8 cellular contexts compared by ENCODE assay signal in genomic region chr17:3845361-3845753, GRCh38. TPM values are rescaled to one million over a fixed set of nuclear protein-coding genes. Genes with fewer than 3 reads are reported as not detected.
DNase-seq lines count a peak whose midpoint lies in the region; ATAC-seq and TF ChIP-seq lines count a peak whose summit lies in the region.

No MANE protein-coding gene starts in this region.

- ATAC-seq in HG03439 (IDR thresholded peaks at IDR 0.05; ENCODE audit: unreplicated experiment): peak; percentile 27
- peak; percentile 44 for ATAC-seq in stimulated activated memory B cell treated with anti-CD40 and anti-IgM and Interleukin-4, amounts not matched to agents 10 μg/mL and 1 μg/mL and 100 μg/mL, for 72 hours

- peak overlapping the region; percentile 77 to 82 for H3K9ac ChIP-seq in duodenal mucosa (ENCODE audit: low read depth in 1 of 2, low read length in 2 of 2)

- H3K9me3 Mint-ChIP-seq in mesothelial cell of epicardium: no peaks in the 10 kb centered on the region
- H3K9me3 Mint-ChIP-seq in stimulated activated memory B cell treated with anti-CD40 and anti-IgM and Interleukin-4, amounts not matched to agents 10 μg/mL and 1 μg/mL and 100 μg/mL, for 72 hours: no peaks in the 10 kb centered on the region

- H3K27ac ChIP-seq in duodenal mucosa (ENCODE audit: low read depth, low read length): no peak overlapping the region

- DNase-seq in NCI-H82 (lab: John Stamatoyannopoulos, UW) (peak; percentile 67), NCI-H82 treated with DMSO at 0.1 percent for 48 hours (lab: John Stamatoyannopoulos, UW; ENCODE audit: unreplicated experiment) (no peak), mesothelial cell of epicardium (ENCODE audit: low spot score in 2 of 2, unreplicated experiment in 2 of 2) (no peak), 8988T (no peak)

- H3K36me3 Mint-ChIP-seq in mesothelial cell of epicardium: peaks cover 13% of the 10 kb centered on the region
- peaks cover 17% of the 10 kb centered on the region for H3K36me3 Mint-ChIP-seq in stimulated activated memory B cell treated with anti-CD40 and anti-IgM and Interleukin-4, amounts not matched to agents 10 μg/mL and 1 μg/mL and 100 μg/mL, for 72 hours

- peaks cover 8% of the 10 kb centered on the region for H3K27me3 Mint-ChIP-seq in mesothelial cell of epicardium (ENCODE audit: low read depth)
- no peaks in the 10 kb centered on the region for H3K27me3 Mint-ChIP-seq in stimulated activated memory B cell treated with anti-CD40 and anti-IgM and Interleukin-4, amounts not matched to agents 10 μg/mL and 1 μg/mL and 100 μg/mL, for 72 hours

- peak overlapping the region; percentile 97 for H3K27ac Mint-ChIP-seq in mesothelial cell of epicardium
- H3K27ac Mint-ChIP-seq in stimulated activated memory B cell treated with anti-CD40 and anti-IgM and Interleukin-4, amounts not matched to agents 10 μg/mL and 1 μg/mL and 100 μg/mL, for 72 hours: peak overlapping the region; percentile 83

- H3K27me3 ChIP-seq in duodenal mucosa (ENCODE audit: control insufficient read depth in 1 of 2, insufficient read depth in 2 of 2, low read length in 2 of 2): no peaks in the 10 kb centered on the region

- peak overlapping the region; percentile 96 for H3K4me3 Mint-ChIP-seq in mesothelial cell of epicardium
- peak overlapping the region; percentile 86 for H3K4me3 Mint-ChIP-seq in stimulated activated memory B cell treated with anti-CD40 and anti-IgM and Interleukin-4, amounts not matched to agents 10 μg/mL and 1 μg/mL and 100 μg/mL, for 72 hours

- H3K4me1 Mint-ChIP-seq in mesothelial cell of epicardium: peaks cover 16% of the 10 kb centered on the region
- peaks cover 32% of the 10 kb centered on the region for H3K4me1 Mint-ChIP-seq in stimulated activated memory B cell treated with anti-CD40 and anti-IgM and Interleukin-4, amounts not matched to agents 10 μg/mL and 1 μg/mL and 100 μg/mL, for 72 hours

- H3K36me3 ChIP-seq in duodenal mucosa (ENCODE audit: control insufficient read depth in 1 of 2, insufficient read depth in 2 of 2, low read length in 2 of 2): peaks cover 11 to 20% of the 10 kb centered on the region in 2 donors

- H3K4me1 ChIP-seq in duodenal mucosa (ENCODE audit: control insufficient read depth in 1 of 2, insufficient read depth in 2 of 2, low read length in 2 of 2): peaks cover 14 to 16% of the 10 kb centered on the region in 2 donors

- H3K4me3 ChIP-seq in WI38 (ENCODE audit: low read depth, low read length) (peak overlapping the region; percentile 88), duodenal mucosa (ENCODE audit: low read depth in 1 of 2, low read length in 2 of 2) (peak overlapping the region; percentile 80 to 85)

- no peak for TF ChIP-seq CTCF in WI38 (IDR thresholded peaks at IDR 0.05; ENCODE audit: low read depth, low read length)
- TF ChIP-seq CTCF in mesothelial cell of epicardium (IDR thresholded peaks at IDR 0.05; ENCODE audit: unreplicated experiment): no peak

- H3K9me3 ChIP-seq in duodenal mucosa (ENCODE audit: control insufficient read depth in 1 of 2, low read length in 2 of 2): no peaks in the 10 kb centered on the region

RNA-seq across cellular contexts. Expression of gene NCBP3, which starts 0.7 kb away (rescaled TPM):
- total RNA-seq in mesothelial cell of epicardium: 88.8 to 97.0 TPM (median 91.4 TPM) in 3 replicates

RNA-seq across cellular contexts. Expression of gene ITGAE, which starts 44.4 kb away (rescaled TPM):
- total RNA-seq in mesothelial cell of epicardium: 19.8 to 20.6 TPM (median 20.4 TPM) in 3 replicates

RNA-seq across cellular contexts. Expression of gene CAMKK1, which starts 47.5 kb away (rescaled TPM):
- total RNA-seq in mesothelial cell of epicardium: 3.8 to 4.3 TPM (median 4.3 TPM) in 3 replicates
